In the genomic region with DNA sequence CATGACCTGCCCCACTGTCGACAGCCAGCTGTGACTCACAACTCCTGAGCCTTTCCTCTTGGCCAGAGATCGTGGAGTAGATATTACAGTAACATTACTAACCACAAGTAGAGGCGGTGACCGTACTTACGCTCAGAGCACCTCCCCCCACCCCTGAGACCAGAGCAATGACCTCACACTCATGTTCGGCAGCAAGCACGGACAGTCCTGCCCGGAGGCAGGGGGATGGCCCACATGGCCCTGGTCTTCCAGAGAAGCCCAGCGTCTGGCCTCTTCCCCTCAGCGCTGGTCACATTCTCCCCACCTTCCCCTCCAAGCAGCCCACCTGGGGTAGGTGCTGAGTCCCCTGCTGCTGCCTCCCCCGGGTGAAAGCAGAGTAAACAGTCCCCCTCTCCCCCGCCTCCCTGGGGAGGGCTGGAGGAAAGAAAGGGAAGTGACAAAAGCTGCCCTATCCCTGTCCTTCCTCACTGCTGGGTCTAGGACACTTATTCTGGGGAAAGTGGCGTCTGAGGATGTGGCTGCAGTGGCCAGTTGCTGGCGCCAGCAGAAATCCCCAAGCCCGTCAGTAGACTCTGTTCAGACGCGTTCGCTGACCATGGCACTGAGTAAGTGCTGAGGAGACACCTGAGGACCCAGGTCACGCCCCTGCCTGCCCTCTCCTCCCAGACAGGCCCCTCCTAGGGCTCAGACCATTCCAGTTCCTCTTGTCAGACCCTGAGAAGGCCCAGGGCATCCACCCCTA, we compare ENCODE assay signal across 1 cellular context.
TF ChIP-seq lines count a peak whose summit lies in the region.

No MANE protein-coding gene starts in this region.

TF ChIP-seq in K562, 482 proteins besides CTCF, POLR2A, EP300 and RAD21 (continued from another document and continues in another):
- TF ChIP-seq, protein P1, sequence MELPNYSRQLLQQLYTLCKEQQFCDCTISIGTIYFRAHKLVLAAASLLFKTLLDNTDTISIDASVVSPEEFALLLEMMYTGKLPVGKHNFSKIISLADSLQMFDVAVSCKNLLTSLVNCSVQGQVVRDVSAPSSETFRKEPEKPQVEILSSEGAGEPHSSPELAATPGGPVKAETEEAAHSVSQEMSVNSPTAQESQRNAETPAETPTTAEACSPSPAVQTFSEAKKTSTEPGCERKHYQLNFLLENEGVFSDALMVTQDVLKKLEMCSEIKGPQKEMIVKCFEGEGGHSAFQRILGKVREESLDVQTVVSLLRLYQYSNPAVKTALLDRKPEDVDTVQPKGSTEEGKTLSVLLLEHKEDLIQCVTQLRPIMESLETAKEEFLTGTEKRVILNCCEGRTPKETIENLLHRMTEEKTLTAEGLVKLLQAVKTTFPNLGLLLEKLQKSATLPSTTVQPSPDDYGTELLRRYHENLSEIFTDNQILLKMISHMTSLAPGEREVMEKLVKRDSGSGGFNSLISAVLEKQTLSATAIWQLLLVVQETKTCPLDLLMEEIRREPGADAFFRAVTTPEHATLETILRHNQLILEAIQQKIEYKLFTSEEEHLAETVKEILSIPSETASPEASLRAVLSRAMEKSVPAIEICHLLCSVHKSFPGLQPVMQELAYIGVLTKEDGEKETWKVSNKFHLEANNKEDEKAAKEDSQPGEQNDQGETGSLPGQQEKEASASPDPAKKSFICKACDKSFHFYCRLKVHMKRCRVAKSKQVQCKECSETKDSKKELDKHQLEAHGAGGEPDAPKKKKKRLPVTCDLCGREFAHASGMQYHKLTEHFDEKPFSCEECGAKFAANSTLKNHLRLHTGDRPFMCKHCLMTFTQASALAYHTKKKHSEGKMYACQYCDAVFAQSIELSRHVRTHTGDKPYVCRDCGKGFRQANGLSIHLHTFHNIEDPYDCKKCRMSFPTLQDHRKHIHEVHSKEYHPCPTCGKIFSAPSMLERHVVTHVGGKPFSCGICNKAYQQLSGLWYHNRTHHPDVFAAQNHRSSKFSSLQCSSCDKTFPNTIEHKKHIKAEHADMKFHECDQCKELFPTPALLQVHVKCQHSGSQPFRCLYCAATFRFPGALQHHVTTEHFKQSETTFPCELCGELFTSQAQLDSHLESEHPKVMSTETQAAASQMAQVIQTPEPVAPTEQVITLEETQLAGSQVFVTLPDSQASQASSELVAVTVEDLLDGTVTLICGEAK (IDR thresholded peaks at IDR 0.05) = peak; percentile 17; the same call in 1 of the 2 replicates
- TF ChIP-seq, protein P1 (CRISPR knock-in tag; IDR thresholded peaks at IDR 0.05) = no peak
- TF ChIP-seq CHD1 (IDR thresholded peaks at IDR 0.05; ENCODE audit: low read length) (peak; percentile 46), ESRRB (CRISPR knock-in tag; IDR thresholded peaks at IDR 0.05; ENCODE audit: borderline replicate concordance) (no peak), PHTF2 (CRISPR knock-in tag; IDR thresholded peaks at IDR 0.05) (no peak), MAFK (IDR thresholded peaks at IDR 0.05; ENCODE audit: low read length) (peak; percentile 1; the same call in 1 of the 2 replicates), ZNF263 (CRISPR knock-in tag; IDR thresholded peaks at IDR 0.05; ENCODE audit: borderline replicate concordance) (0 out of 2 replicates have a peak, but pooled peaks have one; percentile 5), NUFIP1 (IDR thresholded peaks at IDR 0.05; ENCODE audit: partially characterized antibody) (peak; percentile 89), MEF2A (IDR thresholded peaks at IDR 0.05; ENCODE audit: control insufficient read depth, low read depth, low read length) (no peak), ZNF41 (CRISPR knock-in tag; conservative IDR thresholded peaks at IDR 0.05) (peak; percentile 91), ZNF561 (CRISPR knock-in tag; conservative IDR thresholded peaks at IDR 0.05) (peak; percentile 74), SRSF7 (optimal IDR thresholded peaks at IDR 0.05; ENCODE audit: low read depth, low read length) (no peak), ZC3H4 (CRISPR knock-in tag; IDR thresholded peaks at IDR 0.05; ENCODE audit: borderline replicate concordance) (no peak), ZNF707 (CRISPR knock-in tag; conservative IDR thresholded peaks at IDR 0.05) (0 out of 2 replicates have a peak, but pooled peaks have one; percentile 60), RBFOX2 (IDR thresholded peaks at IDR 0.05; ENCODE audit: low read depth, low read length) (peak; percentile 93), CBX8 (IDR thresholded peaks at IDR 0.05; ENCODE audit: borderline replicate concordance, extremely low read depth, low read depth, low read length, poor library complexity, severe bottlenecking) (no peak), YBX1 (IDR thresholded peaks at IDR 0.05) (no peak), GTF2E2 (tag; IDR thresholded peaks at IDR 0.05) (peak; percentile 53), ELF4 (CRISPR knock-in tag; IDR thresholded peaks at IDR 0.05) (peak; percentile 95)
- TF ChIP-seq, protein P2, sequence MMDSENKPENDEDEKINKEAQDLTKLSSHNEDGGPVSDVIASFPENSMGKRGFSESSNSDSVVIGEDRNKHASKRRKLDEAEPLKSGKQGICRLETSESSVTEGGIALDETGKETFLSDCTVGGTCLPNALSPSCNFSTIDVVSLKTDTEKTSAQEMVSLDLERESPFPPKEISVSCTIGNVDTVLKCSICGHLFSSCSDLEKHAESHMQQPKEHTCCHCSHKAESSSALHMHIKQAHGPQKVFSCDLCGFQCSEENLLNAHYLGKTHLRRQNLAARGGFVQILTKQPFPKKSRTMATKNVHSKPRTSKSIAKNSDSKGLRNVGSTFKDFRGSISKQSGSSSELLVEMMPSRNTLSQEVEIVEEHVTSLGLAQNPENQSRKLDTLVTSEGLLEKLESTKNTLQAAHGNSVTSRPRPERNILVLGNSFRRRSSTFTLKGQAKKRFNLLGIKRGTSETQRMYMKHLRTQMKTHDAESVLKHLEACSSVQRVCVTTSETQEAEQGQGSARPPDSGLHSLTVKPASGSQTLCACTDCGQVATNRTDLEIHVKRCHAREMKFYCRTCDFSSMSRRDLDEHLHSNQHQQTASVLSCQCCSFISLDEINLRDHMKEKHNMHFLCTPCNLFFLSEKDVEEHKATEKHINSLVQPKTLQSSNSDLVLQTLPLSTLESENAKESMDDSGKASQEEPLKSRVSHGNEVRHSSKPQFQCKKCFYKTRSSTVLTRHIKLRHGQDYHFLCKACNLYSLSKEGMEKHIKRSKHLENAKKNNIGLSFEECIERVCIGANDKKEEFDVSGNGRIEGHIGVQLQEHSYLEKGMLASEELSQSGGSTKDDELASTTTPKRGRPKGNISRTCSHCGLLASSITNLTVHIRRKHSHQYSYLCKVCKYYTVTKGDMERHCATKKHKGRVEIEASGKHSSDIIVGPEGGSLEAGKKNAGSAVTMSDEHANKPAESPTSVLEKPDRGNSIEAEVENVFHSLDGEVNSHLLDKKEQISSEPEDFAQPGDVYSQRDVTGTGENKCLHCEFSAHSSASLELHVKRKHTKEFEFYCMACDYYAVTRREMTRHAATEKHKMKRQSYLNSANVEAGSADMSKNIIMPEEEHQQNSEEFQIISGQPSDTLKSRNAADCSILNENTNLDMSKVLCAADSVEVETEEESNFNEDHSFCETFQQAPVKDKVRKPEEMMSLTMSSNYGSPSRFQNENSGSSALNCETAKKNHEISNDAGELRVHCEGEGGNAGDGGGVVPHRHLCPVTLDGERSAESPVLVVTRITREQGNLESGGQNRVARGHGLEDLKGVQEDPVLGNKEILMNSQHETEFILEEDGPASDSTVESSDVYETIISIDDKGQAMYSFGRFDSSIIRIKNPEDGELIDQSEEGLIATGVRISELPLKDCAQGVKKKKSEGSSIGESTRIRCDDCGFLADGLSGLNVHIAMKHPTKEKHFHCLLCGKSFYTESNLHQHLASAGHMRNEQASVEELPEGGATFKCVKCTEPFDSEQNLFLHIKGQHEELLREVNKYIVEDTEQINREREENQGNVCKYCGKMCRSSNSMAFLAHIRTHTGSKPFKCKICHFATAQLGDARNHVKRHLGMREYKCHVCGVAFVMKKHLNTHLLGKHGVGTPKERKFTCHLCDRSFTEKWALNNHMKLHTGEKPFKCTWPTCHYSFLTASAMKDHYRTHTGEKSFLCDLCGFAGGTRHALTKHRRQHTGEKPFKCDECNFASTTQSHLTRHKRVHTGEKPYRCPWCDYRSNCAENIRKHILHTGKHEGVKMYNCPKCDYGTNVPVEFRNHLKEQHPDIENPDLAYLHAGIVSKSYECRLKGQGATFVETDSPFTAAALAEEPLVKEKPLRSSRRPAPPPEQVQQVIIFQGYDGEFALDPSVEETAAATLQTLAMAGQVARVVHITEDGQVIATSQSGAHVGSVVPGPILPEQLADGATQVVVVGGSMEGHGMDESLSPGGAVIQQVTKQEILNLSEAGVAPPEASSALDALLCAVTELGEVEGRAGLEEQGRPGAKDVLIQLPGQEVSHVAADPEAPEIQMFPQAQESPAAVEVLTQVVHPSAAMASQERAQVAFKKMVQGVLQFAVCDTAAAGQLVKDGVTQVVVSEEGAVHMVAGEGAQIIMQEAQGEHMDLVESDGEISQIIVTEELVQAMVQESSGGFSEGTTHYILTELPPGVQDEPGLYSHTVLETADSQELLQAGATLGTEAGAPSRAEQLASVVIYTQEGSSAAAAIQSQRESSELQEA (IDR thresholded peaks at IDR 0.05; ENCODE audit: low read depth) = no peak
- TF ChIP-seq, protein P3, sequence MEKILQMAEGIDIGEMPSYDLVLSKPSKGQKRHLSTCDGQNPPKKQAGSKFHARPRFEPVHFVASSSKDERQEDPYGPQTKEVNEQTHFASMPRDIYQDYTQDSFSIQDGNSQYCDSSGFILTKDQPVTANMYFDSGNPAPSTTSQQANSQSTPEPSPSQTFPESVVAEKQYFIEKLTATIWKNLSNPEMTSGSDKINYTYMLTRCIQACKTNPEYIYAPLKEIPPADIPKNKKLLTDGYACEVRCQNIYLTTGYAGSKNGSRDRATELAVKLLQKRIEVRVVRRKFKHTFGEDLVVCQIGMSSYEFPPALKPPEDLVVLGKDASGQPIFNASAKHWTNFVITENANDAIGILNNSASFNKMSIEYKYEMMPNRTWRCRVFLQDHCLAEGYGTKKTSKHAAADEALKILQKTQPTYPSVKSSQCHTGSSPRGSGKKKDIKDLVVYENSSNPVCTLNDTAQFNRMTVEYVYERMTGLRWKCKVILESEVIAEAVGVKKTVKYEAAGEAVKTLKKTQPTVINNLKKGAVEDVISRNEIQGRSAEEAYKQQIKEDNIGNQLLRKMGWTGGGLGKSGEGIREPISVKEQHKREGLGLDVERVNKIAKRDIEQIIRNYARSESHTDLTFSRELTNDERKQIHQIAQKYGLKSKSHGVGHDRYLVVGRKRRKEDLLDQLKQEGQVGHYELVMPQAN (IDR thresholded peaks at IDR 0.05; ENCODE audit: borderline replicate concordance) = peak; percentile 57; the same call in 1 of the 2 replicates
- TF ChIP-seq, protein P4, sequence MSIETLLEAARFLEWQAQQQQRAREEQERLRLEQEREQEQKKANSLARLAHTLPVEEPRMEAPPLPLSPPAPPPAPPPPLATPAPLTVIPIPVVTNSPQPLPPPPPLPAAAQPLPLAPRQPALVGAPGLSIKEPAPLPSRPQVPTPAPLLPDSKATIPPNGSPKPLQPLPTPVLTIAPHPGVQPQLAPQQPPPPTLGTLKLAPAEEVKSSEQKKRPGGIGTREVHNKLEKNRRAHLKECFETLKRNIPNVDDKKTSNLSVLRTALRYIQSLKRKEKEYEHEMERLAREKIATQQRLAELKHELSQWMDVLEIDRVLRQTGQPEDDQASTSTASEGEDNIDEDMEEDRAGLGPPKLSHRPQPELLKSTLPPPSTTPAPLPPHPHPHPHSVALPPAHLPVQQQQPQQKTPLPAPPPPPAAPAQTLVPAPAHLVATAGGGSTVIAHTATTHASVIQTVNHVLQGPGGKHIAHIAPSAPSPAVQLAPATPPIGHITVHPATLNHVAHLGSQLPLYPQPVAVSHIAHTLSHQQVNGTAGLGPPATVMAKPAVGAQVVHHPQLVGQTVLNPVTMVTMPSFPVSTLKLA (conservative IDR thresholded peaks at IDR 0.05) = peak; percentile 83 to 91
- TF ChIP-seq, protein P5, sequence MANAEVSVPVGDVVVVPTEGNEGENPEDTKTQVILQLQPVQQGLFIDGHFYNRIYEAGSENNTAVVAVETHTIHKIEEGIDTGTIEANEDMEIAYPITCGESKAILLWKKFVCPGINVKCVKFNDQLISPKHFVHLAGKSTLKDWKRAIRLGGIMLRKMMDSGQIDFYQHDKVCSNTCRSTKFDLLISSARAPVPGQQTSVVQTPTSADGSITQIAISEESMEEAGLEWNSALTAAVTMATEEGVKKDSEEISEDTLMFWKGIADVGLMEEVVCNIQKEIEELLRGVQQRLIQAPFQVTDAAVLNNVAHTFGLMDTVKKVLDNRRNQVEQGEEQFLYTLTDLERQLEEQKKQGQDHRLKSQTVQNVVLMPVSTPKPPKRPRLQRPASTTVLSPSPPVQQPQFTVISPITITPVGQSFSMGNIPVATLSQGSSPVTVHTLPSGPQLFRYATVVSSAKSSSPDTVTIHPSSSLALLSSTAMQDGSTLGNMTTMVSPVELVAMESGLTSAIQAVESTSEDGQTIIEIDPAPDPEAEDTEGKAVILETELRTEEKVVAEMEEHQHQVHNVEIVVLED (CRISPR knock-in tag; IDR thresholded peaks at IDR 0.05) = peak; percentile 78
- TF ChIP-seq, protein P6, sequence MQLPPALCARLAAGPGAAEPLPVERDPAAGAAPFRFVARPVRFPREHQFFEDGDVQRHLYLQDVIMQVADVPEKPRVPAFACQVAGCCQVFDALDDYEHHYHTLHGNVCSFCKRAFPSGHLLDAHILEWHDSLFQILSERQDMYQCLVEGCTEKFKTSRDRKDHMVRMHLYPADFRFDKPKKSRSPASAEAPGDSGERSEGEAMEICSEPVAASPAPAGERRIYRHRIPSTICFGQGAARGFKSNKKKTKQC (CRISPR knock-in tag; IDR thresholded peaks at IDR 0.05) = no peak; the same call in none of the 2 replicates
- TF ChIP-seq, protein P7, sequence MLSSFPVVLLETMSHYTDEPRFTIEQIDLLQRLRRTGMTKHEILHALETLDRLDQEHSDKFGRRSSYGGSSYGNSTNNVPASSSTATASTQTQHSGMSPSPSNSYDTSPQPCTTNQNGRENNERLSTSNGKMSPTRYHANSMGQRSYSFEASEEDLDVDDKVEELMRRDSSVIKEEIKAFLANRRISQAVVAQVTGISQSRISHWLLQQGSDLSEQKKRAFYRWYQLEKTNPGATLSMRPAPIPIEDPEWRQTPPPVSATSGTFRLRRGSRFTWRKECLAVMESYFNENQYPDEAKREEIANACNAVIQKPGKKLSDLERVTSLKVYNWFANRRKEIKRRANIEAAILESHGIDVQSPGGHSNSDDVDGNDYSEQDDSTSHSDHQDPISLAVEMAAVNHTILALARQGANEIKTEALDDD (IDR thresholded peaks at IDR 0.05) = peak; percentile 94
